1 cellular context compared by ENCODE assay signal in the genomic region with DNA sequence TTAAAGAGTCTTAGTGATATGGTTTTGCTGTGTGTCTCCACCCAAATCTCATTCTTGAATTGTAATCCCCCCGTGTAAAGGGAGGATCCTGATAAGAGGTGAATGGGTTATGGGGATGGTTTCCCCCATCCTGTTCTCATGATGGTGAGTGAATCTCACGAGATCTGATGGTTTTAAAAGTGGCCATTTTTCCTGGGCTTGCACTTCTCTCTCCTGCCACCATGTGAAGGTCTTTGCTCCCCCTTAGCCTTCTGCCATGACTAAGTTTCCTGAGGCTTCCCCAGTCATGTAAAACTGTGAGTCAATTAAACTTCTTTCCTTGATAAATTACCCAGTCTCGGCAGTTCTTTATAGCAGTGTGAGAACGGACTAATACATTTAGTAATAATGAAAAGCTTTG.
TF ChIP-seq lines count a peak whose summit lies in the region.

No MANE protein-coding gene starts in this region.

TF ChIP-seq in H1, 55 proteins besides CTCF, POLR2A, EP300 and RAD21:
- TF ChIP-seq CHD2 (IDR thresholded peaks at IDR 0.05; ENCODE audit: low read length), result peak; percentile 65
- TF ChIP-seq KDM5A (IDR thresholded peaks at IDR 0.05; ENCODE audit: low read length), result no peak
- TF ChIP-seq YY1 (IDR thresholded peaks at IDR 0.05; ENCODE audit: low read depth, low read length), result peak; percentile 39; the same call in 1 of the 2 replicates
TF ChIP-seq in H1: peak in this region for 2.
